ENCODE assay signal across 18 cellular contexts in the genomic region with DNA sequence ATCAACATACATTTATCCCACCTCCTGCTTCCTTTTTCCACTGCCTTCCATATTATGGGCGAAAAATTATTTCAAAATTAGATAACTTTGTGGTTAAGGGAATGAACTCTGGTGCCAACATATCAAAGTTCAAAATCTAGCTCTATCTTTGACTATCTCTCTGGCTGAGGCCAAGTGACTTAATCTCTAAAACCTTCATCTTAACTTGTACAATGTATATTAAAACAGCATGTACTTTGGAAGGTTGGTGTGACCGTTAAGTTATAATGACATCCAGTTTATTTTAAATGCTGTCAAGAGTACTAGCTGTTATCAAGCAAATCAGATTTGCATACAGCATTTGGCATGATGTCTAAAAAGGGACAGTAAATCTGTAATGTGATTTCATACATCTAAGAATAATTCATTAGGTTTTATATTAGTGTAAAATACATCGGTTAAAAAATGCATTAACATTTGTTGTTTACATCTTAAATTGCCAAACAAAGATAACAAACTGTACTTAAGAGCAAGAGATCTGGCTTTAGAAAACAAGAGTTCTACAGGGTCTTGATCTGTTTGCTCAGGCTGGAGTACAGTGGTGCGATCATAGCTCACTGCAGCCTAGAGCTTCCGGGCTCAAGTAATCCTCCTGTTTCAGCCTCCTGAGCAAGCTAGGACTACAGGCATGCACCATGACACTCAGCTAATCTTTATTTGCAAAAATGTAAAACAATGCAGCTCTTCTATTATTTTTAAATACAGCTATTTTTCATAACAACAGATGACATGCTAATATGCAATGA.
DNase-seq lines count a peak whose midpoint lies in the region; ATAC-seq, FAIRE-seq and TF ChIP-seq lines count a peak whose summit lies in the region.
"Had no signal": no experiment of that assay in that cellular context is flagged by ENCODE, and none has a peak within 500 bp of the region (broad histone marks: within the 10 kb centered on the region; RNA-seq: fewer than 3 reads in every experiment).

No MANE protein-coding gene starts in this region.

- no peak overlapping the region for H2BK15ac ChIP-seq in H1 (ENCODE audit: low read length)

- H3K4me3 Mint-ChIP-seq in HFFc6: peak overlapping the region; percentile 79
- H3K4me3 Mint-ChIP-seq: H9 had no signal

- no peak overlapping the region for H3K18ac ChIP-seq in H1 (ENCODE audit: extremely low read depth, low read length)

- H3K27me3 Mint-ChIP-seq in HFFc6 (ENCODE audit: insufficient read depth): no peaks in the 10 kb centered on the region; the same call in 1 of the 2 replicates

- no peaks in the 10 kb centered on the region for H3K9me3 ChIP-seq in GM23248 (ENCODE audit: low read depth)
- no peaks in the 10 kb centered on the region for H3K9me3 ChIP-seq in H1 (ENCODE audit: insufficient read depth in 2 of 2, low read depth in 1 of 2, low read length in 1 of 2)
- H3K9me3 ChIP-seq: SJCRH30 had no signal

- H3F3A ChIP-seq in GM23248 (ENCODE audit: insufficient read depth): peaks cover 18% of the 10 kb centered on the region

- H4K20me1 ChIP-seq in GM23248 (ENCODE audit: insufficient read depth): no peaks in the 10 kb centered on the region
- H4K20me1 ChIP-seq in H1 (replicated peaks in 1 of 2; ENCODE audit: control insufficient read depth in 1 of 2, insufficient read depth in 2 of 2, low read length in 2 of 2): no peaks in the 10 kb centered on the region

- no peak overlapping the region for H4K91ac ChIP-seq in H1 (replicated peaks; ENCODE audit: insufficient read length, low read length)

- H3K9ac ChIP-seq in GM23248 (no peak overlapping the region), H1 (replicated peaks in 1 of 4; ENCODE audit: extremely low read depth in 1 of 4, low read depth in 3 of 4, low read length in 3 of 4) (no peak overlapping the region)

- no peaks in the 10 kb centered on the region for H3K79me2 ChIP-seq in GM23248 (ENCODE audit: insufficient read depth)
- H3K79me2 ChIP-seq in H1 (ENCODE audit: control insufficient read depth in 1 of 2, insufficient read depth in 2 of 2, low read length in 2 of 2): no peaks in the 10 kb centered on the region

- H2BK20ac ChIP-seq in H1 (ENCODE audit: low read length): no peak overlapping the region

- no peak overlapping the region for H2BK12ac ChIP-seq in H1 (ENCODE audit: low read depth, low read length)

- H3K27me3 ChIP-seq in GM23248 (replicated peaks; ENCODE audit: insufficient read depth) (no peaks in the 10 kb centered on the region), H1 (replicated peaks in 1 of 4; ENCODE audit: control insufficient read depth in 3 of 4, extremely low read depth in 1 of 4, insufficient read depth in 3 of 4, low read length in 3 of 4) (no peaks in the 10 kb centered on the region)
- H3K27me3 ChIP-seq: SJCRH30 had no signal

- no peaks in the 10 kb centered on the region for H3K36me3 Mint-ChIP-seq in HFFc6 (ENCODE audit: low read depth)

- no peak overlapping the region for H3K14ac ChIP-seq in H1 (ENCODE audit: insufficient read length)

- in situ Hi-C loops in GM23248 (cut with MboI): no loop called here

- no peaks in the 10 kb centered on the region for H3K9me3 Mint-ChIP-seq in HFFc6
- H3K9me3 Mint-ChIP-seq: H9 had no signal

- no peaks in the 10 kb centered on the region for H3K79me1 ChIP-seq in H1 (ENCODE audit: low read depth, low read length)

- H2BK120ac ChIP-seq in H1 (replicated peaks; ENCODE audit: low read depth, low read length): no peak overlapping the region

- no peak overlapping the region for H2AK5ac ChIP-seq in H1 (ENCODE audit: low read depth, low read length)

- peak; percentile 66 for FAIRE-seq in H1 (lab: Jason Lieb, UNC)

- no peak overlapping the region for H3K23ac ChIP-seq in H1 (ENCODE audit: insufficient read length)

- no peak for TF ChIP-seq EP300 in H1 (IDR thresholded peaks at IDR 0.05; ENCODE audit: borderline replicate concordance in 1 of 2, low read depth in 2 of 2, low read length in 2 of 2)

- no peak overlapping the region for H4K8ac ChIP-seq in H1 (ENCODE audit: extremely low read depth, insufficient read depth, low read length)

- H3K4me2 ChIP-seq in GM23248 (ENCODE audit: unreplicated experiment): peak overlapping the region; percentile 58
- H3K4me2 ChIP-seq in H1 (ENCODE audit: insufficient read depth in 1 of 2, low read depth in 2 of 2, low read length in 2 of 2): no peak overlapping the region

- no peak for TF ChIP-seq RAD21 in H1 (IDR thresholded peaks at IDR 0.05 in 1 of 2, conservative IDR thresholded peaks at IDR 0.05 in 1 of 2; ENCODE audit: low read depth in 2 of 2, low read length in 2 of 2)

- H3K36me3 ChIP-seq in GM23248 (ENCODE audit: low read depth) (no peaks in the 10 kb centered on the region), H1 (ENCODE audit: control insufficient read depth in 2 of 4, insufficient read depth in 4 of 4, low read length in 3 of 4) (no peaks in the 10 kb centered on the region)
- H3K36me3 ChIP-seq: SJCRH30 had no signal

- no peak overlapping the region for H3K56ac ChIP-seq in H1 (replicated peaks; ENCODE audit: insufficient read length, low read depth, low read length)

- peaks cover 45% of the 10 kb centered on the region for H3K4me1 Mint-ChIP-seq in HFFc6 (ENCODE audit: low read depth)

- 69% methylated on average over 5 of the region's 5 CpGs for WGBS in GM23248 (ENCODE audit: low coverage in 1 of 2, low lambda C conversion rate in 2 of 2, missing lambda C conversion rate in 2 of 2), 2 experiments
- 91% methylated on average over 5 of the region's 5 CpGs; no CpG with 5 or more reads in 1 of the 2 experiments for WGBS in H1 (ENCODE audit: extremely low coverage in 1 of 2, insufficient coverage in 1 of 2, insufficient read length in 1 of 2, insufficient replicate concordance in 2 of 2, low coverage in 1 of 2, low lambda C conversion rate in 2 of 2, missing lambda C conversion rate in 1 of 2), 2 experiments

- CTCF ChIA-PET in H1 (lab: Charles Lee; ENCODE audit: partially characterized antibody): interaction anchor here (1.3 kb wide), 1 partner anchor 11 kb away, joined by 4 read pairs; no protein-coding TSS in a partner anchor

- no peak overlapping the region for H3K4ac ChIP-seq in H1 (replicated peaks; ENCODE audit: insufficient read length, low read depth, low read length)

- no peak overlapping the region for H2BK5ac ChIP-seq in H1 (ENCODE audit: low read depth, low read length)

- H2AFZ ChIP-seq in GM23248 (no peak overlapping the region), H1 (ENCODE audit: low read length) (no peak overlapping the region)

- H3K27ac ChIP-seq in GM23248 (peak overlapping the region; percentile 55; the same call in 1 of the 2 replicates), H1 (ENCODE audit: low read depth, low read length) (no peak overlapping the region), coronary artery (no peak overlapping the region)
- H3K27ac ChIP-seq: RWPE1, SJCRH30 had no signal

- H3K4me3 ChIP-seq in GM23248 (no peak overlapping the region; the same call in 1 of the 2 replicates), H1 (ENCODE audit: extremely low read depth in 1 of 4, insufficient read depth in 2 of 4, low read depth in 3 of 4, low read length in 4 of 4) (no peak overlapping the region), coronary artery (no peak overlapping the region)
- H3K4me3 ChIP-seq: SJCRH30 had no signal

- no peak for DNase-seq in GM23248
- DNase-seq in HFFc6: no peak
- DNase-seq in SHP77 (lab: John Stamatoyannopoulos, UW): peak; percentile 76 to 81
- no peak for DNase-seq in H1 (ENCODE audit: low read depth in 1 of 2, low spot score in 2 of 2)
- DNase-seq in DMS79 treated with DMSO at 0.1 percent for 48 hours (lab: John Stamatoyannopoulos, UW): no peak
- no peak for DNase-seq in coronary artery (ENCODE audit: low spot score)
- DNase-seq: DND-41, H9, KBM-7, NCI-H1694 treated with DMSO at 0.1 percent for 48 hours, NCI-H345, NCI-H526 treated with DMSO at 0.1 percent for 48 hours, OCI-M1, SJCRH30, SW 1271, T-helper 2 cell had no signal

- TF ChIP-seq POLR2A in H1 (IDR thresholded peaks at IDR 0.05; ENCODE audit: control extremely low read depth in 1 of 2, low read depth in 2 of 2, low read length in 2 of 2): no peak

- H3K9me2 ChIP-seq in GM23248 (ENCODE audit: insufficient read depth): no peaks in the 10 kb centered on the region

- ATAC-seq in HG03135 (IDR thresholded peaks at IDR 0.05; ENCODE audit: unreplicated experiment): no peak

- H3K4me1 ChIP-seq in GM23248 (ENCODE audit: insufficient read depth) (peaks cover 21% of the 10 kb centered on the region), H1 (replicated peaks in 1 of 4; ENCODE audit: control insufficient read depth in 3 of 4, insufficient read depth in 4 of 4, low read length in 3 of 4) (peaks cover 0 to 11% (median 4%) of the 10 kb centered on the region in 4 experiments; a peak in 3 of 7 replicates)
- H3K4me1 ChIP-seq: SJCRH30 had no signal

- H4K5ac ChIP-seq in H1 (ENCODE audit: insufficient read length, low read depth, low read length): no peak overlapping the region

- POLR2A ChIA-PET in H1 (lab: Charles Lee; ENCODE audit: partially characterized antibody): no interaction called here

- H3K23me2 ChIP-seq in H1 (ENCODE audit: low read depth, low read length): no peaks in the 10 kb centered on the region

- H3K27ac Mint-ChIP-seq in HFFc6: peak overlapping the region; percentile 83; the same call in 1 of the 2 replicates
- H3K27ac Mint-ChIP-seq: H9 had no signal

- TF ChIP-seq CTCF in HFFc6 (IDR thresholded peaks at IDR 0.05) (no peak), H1 (IDR thresholded peaks at IDR 0.05; ENCODE audit: control extremely low read depth in 1 of 3, insufficient read depth in 1 of 3, low read depth in 1 of 3, low read length in 3 of 3) (no peak), coronary artery (IDR thresholded peaks at IDR 0.05) (no peak)

TF ChIP-seq in H1, 55 proteins besides CTCF, POLR2A, EP300 and RAD21:
- TF ChIP-seq TAF1 (IDR thresholded peaks at IDR 0.05; ENCODE audit: low read depth, low read length) (no peak), PHF8 (conservative IDR thresholded peaks at IDR 0.05; ENCODE audit: low read depth, low read length) (no peak), EGR1 (IDR thresholded peaks at IDR 0.05; ENCODE audit: borderline replicate concordance, low read depth, low read length) (no peak), SIRT6 (IDR thresholded peaks at IDR 0.05; ENCODE audit: low read length) (no peak), POLR2AphosphoS5 (IDR thresholded peaks at IDR 0.05; ENCODE audit: low read depth, low read length) (no peak), CBX5 (IDR thresholded peaks at IDR 0.05; ENCODE audit: low read depth, low read length) (no peak), TCF12 (IDR thresholded peaks at IDR 0.05; ENCODE audit: low read depth, low read length) (no peak), GTF2F1 (IDR thresholded peaks at IDR 0.05; ENCODE audit: borderline replicate concordance, low read depth, low read length) (no peak), CHD1 (IDR thresholded peaks at IDR 0.05; ENCODE audit: low read depth, low read length) (no peak), SAP30 (IDR thresholded peaks at IDR 0.05; ENCODE audit: insufficient read depth, insufficient replicate concordance, low read length) (no peak), TEAD4 (IDR thresholded peaks at IDR 0.05; ENCODE audit: low read depth, low read length) (no peak)

Comparison
In these comparisons a context has a peak if more than half of its experiments do, and no peak if none do; other contexts are left out.
1. DNase-seq: peak in SHP77 (2 of 2); none in GM23248 (single experiment), HFFc6 (single experiment), H1 (0 of 2), DMS79 treated with DMSO at 0.1 percent for 48 hours (single experiment) and coronary artery (single experiment).